1 cellular context compared by ENCODE assay signal in genomic region chr10:69047111-69047837, GRCh38.
TF ChIP-seq lines count a peak whose summit lies in the region.

No MANE protein-coding gene starts in this region.

TF ChIP-seq in K562, 482 proteins besides CTCF, POLR2A, EP300 and RAD21 (continued from another document):
- TF ChIP-seq, protein P1, sequence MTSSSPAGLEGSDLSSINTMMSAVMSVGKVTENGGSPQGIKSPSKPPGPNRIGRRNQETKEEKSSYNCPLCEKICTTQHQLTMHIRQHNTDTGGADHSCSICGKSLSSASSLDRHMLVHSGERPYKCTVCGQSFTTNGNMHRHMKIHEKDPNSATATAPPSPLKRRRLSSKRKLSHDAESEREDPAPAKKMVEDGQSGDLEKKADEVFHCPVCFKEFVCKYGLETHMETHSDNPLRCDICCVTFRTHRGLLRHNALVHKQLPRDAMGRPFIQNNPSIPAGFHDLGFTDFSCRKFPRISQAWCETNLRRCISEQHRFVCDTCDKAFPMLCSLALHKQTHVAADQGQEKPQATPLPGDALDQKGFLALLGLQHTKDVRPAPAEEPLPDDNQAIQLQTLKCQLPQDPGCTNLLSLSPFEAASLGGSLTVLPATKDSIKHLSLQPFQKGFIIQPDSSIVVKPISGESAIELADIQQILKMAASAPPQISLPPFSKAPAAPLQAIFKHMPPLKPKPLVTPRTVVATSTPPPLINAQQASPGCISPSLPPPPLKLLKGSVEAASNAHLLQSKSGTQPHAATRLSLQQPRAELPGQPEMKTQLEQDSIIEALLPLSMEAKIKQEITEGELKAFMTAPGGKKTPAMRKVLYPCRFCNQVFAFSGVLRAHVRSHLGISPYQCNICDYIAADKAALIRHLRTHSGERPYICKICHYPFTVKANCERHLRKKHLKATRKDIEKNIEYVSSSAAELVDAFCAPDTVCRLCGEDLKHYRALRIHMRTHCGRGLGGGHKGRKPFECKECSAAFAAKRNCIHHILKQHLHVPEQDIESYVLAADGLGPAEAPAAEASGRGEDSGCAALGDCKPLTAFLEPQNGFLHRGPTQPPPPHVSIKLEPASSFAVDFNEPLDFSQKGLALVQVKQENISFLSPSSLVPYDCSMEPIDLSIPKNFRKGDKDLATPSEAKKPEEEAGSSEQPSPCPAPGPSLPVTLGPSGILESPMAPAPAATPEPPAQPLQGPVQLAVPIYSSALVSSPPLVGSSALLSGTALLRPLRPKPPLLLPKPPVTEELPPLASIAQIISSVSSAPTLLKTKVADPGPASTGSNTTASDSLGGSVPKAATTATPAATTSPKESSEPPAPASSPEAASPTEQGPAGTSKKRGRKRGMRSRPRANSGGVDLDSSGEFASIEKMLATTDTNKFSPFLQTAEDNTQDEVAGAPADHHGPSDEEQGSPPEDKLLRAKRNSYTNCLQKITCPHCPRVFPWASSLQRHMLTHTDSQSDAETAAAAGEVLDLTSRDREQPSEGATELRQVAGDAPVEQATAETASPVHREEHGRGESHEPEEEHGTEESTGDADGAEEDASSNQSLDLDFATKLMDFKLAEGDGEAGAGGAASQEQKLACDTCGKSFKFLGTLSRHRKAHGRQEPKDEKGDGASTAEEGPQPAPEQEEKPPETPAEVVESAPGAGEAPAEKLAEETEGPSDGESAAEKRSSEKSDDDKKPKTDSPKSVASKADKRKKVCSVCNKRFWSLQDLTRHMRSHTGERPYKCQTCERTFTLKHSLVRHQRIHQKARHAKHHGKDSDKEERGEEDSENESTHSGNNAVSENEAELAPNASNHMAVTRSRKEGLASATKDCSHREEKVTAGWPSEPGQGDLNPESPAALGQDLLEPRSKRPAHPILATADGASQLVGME (CRISPR knock-in tag; IDR thresholded peaks at IDR 0.05) = no peak
TF ChIP-seq in K562: peak in this region for 0.
